23 cellular contexts compared by ENCODE assay signal in genomic region chr13:85985791-85986190, GRCh38.
DNase-seq lines count a peak whose midpoint lies in the region; ATAC-seq and TF ChIP-seq lines count a peak whose summit lies in the region.
"Had no signal": no experiment of that assay in that cellular context is flagged by ENCODE, and none has a peak within 500 bp of the region (broad histone marks: within the 10 kb centered on the region; RNA-seq: fewer than 3 reads in every experiment).

No MANE protein-coding gene starts in this region.

- intact Hi-C loops in stomach (cut with DNase I; ENCODE audit: low total_unique reads) = no loop called here

- no peak for TF ChIP-seq POLR2A in stomach (IDR thresholded peaks at IDR 0.05)

- no peaks in the 10 kb centered on the region for H3K4me1 ChIP-seq in stomach
- H3K4me1 ChIP-seq: A549; BLaER1 treated with 17β-estradiol and CSF1 and Interleukin-3, amounts not matched to agents 10 nM and 100 nM; pancreas; right lobe of liver; testis had no signal

- H3K9me3 ChIP-seq in stomach = peaks cover 0 to 6% (median 4%) of the 10 kb centered on the region in 4 donors
- H3K9me3 ChIP-seq: A549, pancreas, right lobe of liver, testis had no signal

- no peak overlapping the region for H3K27ac Mint-ChIP-seq in stimulated activated effector memory CD8-positive, alpha-beta T cell treated with anti-CD3 and anti-CD28 coated beads, Interleukin-12 subunit alpha, Interleukin-12 subunit beta, amount 100 ng/mL, for 72 hours
- H3K27ac Mint-ChIP-seq: natural killer cell had no signal

- no peak for TF ChIP-seq CTCF in stomach (IDR thresholded peaks at IDR 0.05)

- peak; percentile 67 for ATAC-seq in stimulated activated effector memory CD8-positive, alpha-beta T cell treated with anti-CD3 and anti-CD28 coated beads, Interleukin-12 subunit alpha, Interleukin-12 subunit beta, amount 100 ng/mL, for 72 hours
- ATAC-seq in HG02840 (IDR thresholded peaks at IDR 0.05; ENCODE audit: low FRiP score, unreplicated experiment) = no peak
- ATAC-seq: A549, natural killer cell, pancreas, right lobe of liver had no signal

- 57 to 66% (median 61%) methylated on average over 1 of the region's 1 CpG for WGBS in stomach, 5 donors

- H3K36me3 ChIP-seq in stomach = no peaks in the 10 kb centered on the region
- H3K36me3 ChIP-seq: BLaER1 treated with 17β-estradiol and CSF1 and Interleukin-3, amounts not matched to agents 10 nM and 100 nM; pancreas; right lobe of liver had no signal

- H3K4me1 Mint-ChIP-seq in stimulated activated effector memory CD8-positive, alpha-beta T cell treated with anti-CD3 and anti-CD28 coated beads, Interleukin-12 subunit alpha, Interleukin-12 subunit beta, amount 100 ng/mL, for 72 hours = peaks cover 6% of the 10 kb centered on the region
- H3K4me1 Mint-ChIP-seq: natural killer cell had no signal

- DNase-seq in SHP77 treated with DMSO at 0.1 percent for 48 hours (lab: John Stamatoyannopoulos, UW) = peak; percentile 56
- DNase-seq in SHP77 (lab: John Stamatoyannopoulos, UW) = no peak
- DNase-seq in OCI-M1 (lab: John Stamatoyannopoulos, UW) = peak; percentile 41
- peak; percentile 76 for DNase-seq in fibroblast of gingiva (ENCODE audit: low read depth)
- DNase-seq in stimulated activated effector memory CD8-positive, alpha-beta T cell treated with anti-CD3 and anti-CD28 coated beads, Interleukin-12 subunit alpha, Interleukin-12 subunit beta, amount 100 ng/mL, for 72 hours (ENCODE audit: low spot score in 2 of 2) = no peak
- no peak for DNase-seq in globus pallidus (ENCODE audit: low spot score)
- no peak for DNase-seq in stomach
- DNase-seq: activated CD4-positive, alpha-beta T cell treated with anti-CD3 and anti-CD28 coated beads, Interleukin-2, amount 50 U/mL, for 4 hours; activated gamma-delta T cell treated with Interleukin-2 at 50 U/mL for 16 hours; Calu3; glutamatergic neuron; natural killer cell; NCI-H1092 treated with DMSO at 0.1 percent for 48 hours; NCI-H2081; NCI-H774; pancreas; PC-9; right lobe of liver; testis had no signal

- H3K4me3 Mint-ChIP-seq in stimulated activated effector memory CD8-positive, alpha-beta T cell treated with anti-CD3 and anti-CD28 coated beads, Interleukin-12 subunit alpha, Interleukin-12 subunit beta, amount 100 ng/mL, for 72 hours = no peak overlapping the region
- H3K4me3 Mint-ChIP-seq: natural killer cell had no signal

- H3K4me3 ChIP-seq in stomach = no peak overlapping the region
- H3K4me3 ChIP-seq: A549; BLaER1 treated with 17β-estradiol and CSF1 and Interleukin-3, amounts not matched to agents 10 nM and 100 nM; pancreas; PC-9; right lobe of liver; testis had no signal

- H3K27me3 ChIP-seq in stomach = no peaks in the 10 kb centered on the region
- H3K27me3 ChIP-seq: BLaER1 treated with 17β-estradiol and CSF1 and Interleukin-3, amounts not matched to agents 10 nM and 100 nM; pancreas; right lobe of liver; testis had no signal

- no peaks in the 10 kb centered on the region for H3K9me3 Mint-ChIP-seq in stimulated activated effector memory CD8-positive, alpha-beta T cell treated with anti-CD3 and anti-CD28 coated beads, Interleukin-12 subunit alpha, Interleukin-12 subunit beta, amount 100 ng/mL, for 72 hours

- TF ChIP-seq EP300 in stomach (IDR thresholded peaks at IDR 0.05) = no peak

- no peaks in the 10 kb centered on the region for H3K36me3 Mint-ChIP-seq in stimulated activated effector memory CD8-positive, alpha-beta T cell treated with anti-CD3 and anti-CD28 coated beads, Interleukin-12 subunit alpha, Interleukin-12 subunit beta, amount 100 ng/mL, for 72 hours
- H3K36me3 Mint-ChIP-seq: natural killer cell had no signal

- H3K27ac ChIP-seq in stomach = no peak overlapping the region
- H3K27ac ChIP-seq: A549; BLaER1 treated with 17β-estradiol and CSF1 and Interleukin-3, amounts not matched to agents 10 nM and 100 nM; KMS-11; pancreas; PC-9; right lobe of liver; testis had no signal

Comparison
In these comparisons a context has a peak if more than half of its experiments do, and no peak if none do; other contexts are left out.
1. DNase-seq: peak in SHP77 treated with DMSO at 0.1 percent for 48 hours (single experiment), OCI-M1 (single experiment) and fibroblast of gingiva (single experiment); none in SHP77 (0 of 2), stimulated activated effector memory CD8-positive, alpha-beta T cell treated with anti-CD3 and anti-CD28 coated beads, Interleukin-12 subunit alpha, Interleukin-12 subunit beta, amount 100 ng/mL, for 72 hours (0 of 2), globus pallidus (single experiment) and stomach (single experiment).